ENCODE assay signal across 29 cellular contexts in the genomic region with DNA sequence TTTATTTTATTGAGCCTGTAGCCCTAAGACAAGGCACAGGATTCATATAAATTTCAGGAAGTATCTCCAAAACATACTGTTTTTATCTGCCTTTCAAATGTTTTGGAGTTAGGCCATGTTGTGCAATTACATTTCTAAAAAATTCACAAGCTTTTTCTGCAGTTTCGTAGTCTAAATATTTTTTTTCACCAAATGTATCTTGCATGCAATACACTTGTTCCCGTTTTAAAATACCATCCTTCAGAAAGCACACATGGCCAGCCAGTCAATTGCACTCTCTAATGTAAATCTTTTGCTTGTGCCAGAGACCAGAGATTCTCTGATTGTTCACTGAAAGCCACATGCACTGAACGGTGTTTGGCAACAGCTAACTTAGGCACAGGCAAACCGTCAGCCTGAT.
DNase-seq lines count a peak whose midpoint lies in the region; ATAC-seq, FAIRE-seq and TF ChIP-seq lines count a peak whose summit lies in the region.
"Had no signal": no experiment of that assay in that cellular context is flagged by ENCODE, and none has a peak within 500 bp of the region (broad histone marks: within the 10 kb centered on the region; RNA-seq: fewer than 3 reads in every experiment).

No MANE protein-coding gene starts in this region.

- H3K36me3 ChIP-seq in keratinocyte (ENCODE audit: control insufficient read depth in 2 of 2, extremely low read depth in 1 of 2, insufficient read depth in 2 of 2, low read length in 2 of 2) = peaks cover 1 to 3% of the 10 kb centered on the region in 2 experiments
- H3K36me3 ChIP-seq: esophagus squamous epithelium, transverse colon had no signal

- H3K4me3 Mint-ChIP-seq in Calu3 (ENCODE audit: low read depth, unreplicated experiment) = peak overlapping the region; percentile 40
- H3K4me3 Mint-ChIP-seq: activated T-cell treated with anti-CD3 and anti-CD28 coated beads, Interleukin-2, amount 50 U/mL, for 72 hours; CD4-positive, alpha-beta memory T cell; central memory CD8-positive, alpha-beta T cell; H9; immature natural killer cell; memory B cell; stimulated activated effector memory CD8-positive, alpha-beta T cell treated with anti-CD3 and anti-CD28 coated beads, Interleukin-12 subunit alpha, Interleukin-12 subunit beta, amount 100 ng/mL, for 72 hours; T-helper 17 cell had no signal

- H3K27me3 Mint-ChIP-seq in Calu3 (ENCODE audit: unreplicated experiment) = no peaks in the 10 kb centered on the region

- dilution Hi-C loops in keratinocyte (cut with MboI; ENCODE audit: extremely low pct_ligation_motif_present, low sequenced_read_pairs) = no loop called here

- ATAC-seq in GM18505 (IDR thresholded peaks at IDR 0.05; ENCODE audit: unreplicated experiment) (no peak), HG02973 (IDR thresholded peaks at IDR 0.05; ENCODE audit: unreplicated experiment) (no peak)
- ATAC-seq: activated T-cell treated with anti-CD3 and anti-CD28 coated beads, Interleukin-2, amount 50 U/mL, for 72 hours; left lobe of liver; stimulated activated effector memory CD8-positive, alpha-beta T cell treated with anti-CD3 and anti-CD28 coated beads, Interleukin-12 subunit alpha, Interleukin-12 subunit beta, amount 100 ng/mL, for 72 hours; T-helper 17 cell had no signal

- H3K4me1 ChIP-seq in keratinocyte (ENCODE audit: control insufficient read depth, extremely low read depth, insufficient read depth, low read length) = peaks cover 32% of the 10 kb centered on the region

- H3K4me1 Mint-ChIP-seq in Calu3 (ENCODE audit: low read depth, unreplicated experiment) = peaks cover 51% of the 10 kb centered on the region
- H3K4me1 Mint-ChIP-seq: central memory CD8-positive, alpha-beta T cell; immature natural killer cell; memory B cell; stimulated activated effector memory CD8-positive, alpha-beta T cell treated with anti-CD3 and anti-CD28 coated beads, Interleukin-12 subunit alpha, Interleukin-12 subunit beta, amount 100 ng/mL, for 72 hours; T-helper 17 cell had no signal

- TF ChIP-seq POLR2A in GM18505 (IDR thresholded peaks at IDR 0.05; ENCODE audit: borderline replicate concordance, extremely low read depth, insufficient read depth, insufficient read length) = no peak

- FAIRE-seq in keratinocyte (lab: Jason Lieb, UNC) = no peak
- FAIRE-seq: GM12891 had no signal

- no peaks in the 10 kb centered on the region for H4K20me1 ChIP-seq in keratinocyte (ENCODE audit: control insufficient read depth, extremely low read depth, insufficient read depth, low read length)

- no TSS peak for BruUV-seq in Calu3 (replicated peaks; lab: Mats Ljungman, UMichigan)

- H3K9me3 ChIP-seq in keratinocyte (ENCODE audit: control insufficient read depth, low read depth, low read length) = no peaks in the 10 kb centered on the region
- H3K9me3 ChIP-seq: esophagus squamous epithelium, SK-N-SH, transverse colon had no signal

- no peaks in the 10 kb centered on the region for H3K9me1 ChIP-seq in keratinocyte (ENCODE audit: control insufficient read depth, extremely low read depth, insufficient read depth, low read length)

- peaks cover 33% of the 10 kb centered on the region for H3K79me2 ChIP-seq in keratinocyte (ENCODE audit: control insufficient read depth, insufficient read depth, low read length)

- H3K9ac ChIP-seq in keratinocyte (ENCODE audit: control insufficient read depth, extremely low read depth, insufficient read depth, low read length) = no peak overlapping the region
- H3K9ac ChIP-seq: SK-N-SH had no signal

- peak overlapping the region; percentile 2 for H3K27ac ChIP-seq in keratinocyte (ENCODE audit: control insufficient read depth, insufficient read depth, low read length)
- H3K27ac ChIP-seq: esophagus squamous epithelium, transverse colon had no signal

- CTCF ChIA-PET in Calu3 (lab: Charles Lee) = no interaction called here

- H3K27ac Mint-ChIP-seq in Calu3 (ENCODE audit: unreplicated experiment) = peak overlapping the region; percentile 74
- H3K27ac Mint-ChIP-seq: activated T-cell treated with anti-CD3 and anti-CD28 coated beads, Interleukin-2, amount 50 U/mL, for 72 hours; CD4-positive, alpha-beta memory T cell; H9; immature natural killer cell; memory B cell; stimulated activated effector memory CD8-positive, alpha-beta T cell treated with anti-CD3 and anti-CD28 coated beads, Interleukin-12 subunit alpha, Interleukin-12 subunit beta, amount 100 ng/mL, for 72 hours; T-helper 17 cell had no signal

- no peak overlapping the region for H3K4me3 ChIP-seq in epithelial cell of esophagus (ENCODE audit: low read length)
- H3K4me3 ChIP-seq in keratinocyte (ENCODE audit: control insufficient read depth in 2 of 3, extremely low read depth in 1 of 3, insufficient read depth in 2 of 3, low read depth in 1 of 3, low read length in 3 of 3) = no peak overlapping the region
- H3K4me3 ChIP-seq: esophagus squamous epithelium, transverse colon had no signal

- TF ChIP-seq CTCF in Calu3 (IDR thresholded peaks at IDR 0.05; ENCODE audit: unreplicated experiment) (no peak), epithelial cell of esophagus (IDR thresholded peaks at IDR 0.05; ENCODE audit: insufficient read depth, low read depth, low read length, missing control alignments) (no peak), keratinocyte (optimal IDR thresholded peaks at IDR 0.05 in 1 of 3, IDR thresholded peaks at IDR 0.05 in 1 of 3, conservative IDR thresholded peaks at IDR 0.05 in 1 of 3; ENCODE audit: extremely low read depth in 1 of 3, insufficient read depth in 2 of 3, low read length in 3 of 3) (no peak)

- H3K9me3 Mint-ChIP-seq in Calu3 (ENCODE audit: low read depth, unreplicated experiment) = no peaks in the 10 kb centered on the region
- H3K9me3 Mint-ChIP-seq: activated T-cell treated with anti-CD3 and anti-CD28 coated beads, Interleukin-2, amount 50 U/mL, for 72 hours; CD4-positive, alpha-beta memory T cell; central memory CD8-positive, alpha-beta T cell; H9; immature natural killer cell; stimulated activated effector memory CD8-positive, alpha-beta T cell treated with anti-CD3 and anti-CD28 coated beads, Interleukin-12 subunit alpha, Interleukin-12 subunit beta, amount 100 ng/mL, for 72 hours had no signal

- DNase-seq in Calu3 (no peak), MV-4-11 (lab: John Stamatoyannopoulos, UW) (peak; percentile 61), epithelial cell of esophagus (ENCODE audit: low read depth) (peak; percentile 27), keratinocyte (ENCODE audit: low read depth, low spot score) (no peak), activated gamma-delta T cell (lab: John Stamatoyannopoulos, UW) (no peak)
- DNase-seq: activated CD4-positive, alpha-beta T cell treated with anti-CD3 and anti-CD28 coated beads, Interleukin-2, amount 50 U/mL, for 48 hours; activated naive CD4-positive, alpha-beta T cell treated with Interleukin-2 at 50 U/mL for 16 hours; activated T-cell treated with anti-CD3 and anti-CD28 coated beads, Interleukin-2, amount 50 U/mL, for 72 hours; CD4-positive, alpha-beta memory T cell; DMS 273 treated with DMSO at 0.1 percent for 48 hours; EL; esophagus squamous epithelium; H9; immature natural killer cell; NCI-H1048; NCI-H1694; NCI-H510A treated with DMSO at 0.1 percent for 48 hours; OCI-M1; SK-N-SH; stimulated activated CD4-positive, alpha-beta T cell treated with anti-CD3 and anti-CD28 coated beads, Interleukin-15, amount 100 ng/mL, for 24 hours; T-helper 17 cell; transverse colon had no signal

- H3K4me2 ChIP-seq in keratinocyte (ENCODE audit: control insufficient read depth, extremely low read depth, insufficient read depth, low read depth, low read length) = peak overlapping the region; percentile 1
- H3K4me2 ChIP-seq: SK-N-SH had no signal

- H3K36me3 Mint-ChIP-seq in Calu3 (ENCODE audit: insufficient read depth, unreplicated experiment) = peaks cover 82% of the 10 kb centered on the region
- H3K36me3 Mint-ChIP-seq: CD4-positive, alpha-beta memory T cell; immature natural killer cell; memory B cell; stimulated activated effector memory CD8-positive, alpha-beta T cell treated with anti-CD3 and anti-CD28 coated beads, Interleukin-12 subunit alpha, Interleukin-12 subunit beta, amount 100 ng/mL, for 72 hours had no signal

- intact Hi-C loops in Calu3 (cut with micrococcal nuclease; ENCODE audit: unreplicated experiment) = loop anchor here (2.0 kb wide), 1 partner anchor 19 kb away; no protein-coding TSS in a partner anchor

- no peaks in the 10 kb centered on the region for H3K27me3 ChIP-seq in keratinocyte (ENCODE audit: control insufficient read depth, extremely low read depth, insufficient read depth, low read length)
- H3K27me3 ChIP-seq: esophagus squamous epithelium had no signal

- H2AFZ ChIP-seq in keratinocyte (ENCODE audit: control insufficient read depth, low read length) = no peak overlapping the region

Comparison
In these comparisons a context has a peak if more than half of its experiments do, and no peak if none do; other contexts are left out.
1. DNase-seq: peak in MV-4-11 (single experiment) and epithelial cell of esophagus (single experiment); none in Calu3 (single experiment), keratinocyte (single experiment) and activated gamma-delta T cell (single experiment).